8 cellular contexts compared by ENCODE assay signal in the genomic region with DNA sequence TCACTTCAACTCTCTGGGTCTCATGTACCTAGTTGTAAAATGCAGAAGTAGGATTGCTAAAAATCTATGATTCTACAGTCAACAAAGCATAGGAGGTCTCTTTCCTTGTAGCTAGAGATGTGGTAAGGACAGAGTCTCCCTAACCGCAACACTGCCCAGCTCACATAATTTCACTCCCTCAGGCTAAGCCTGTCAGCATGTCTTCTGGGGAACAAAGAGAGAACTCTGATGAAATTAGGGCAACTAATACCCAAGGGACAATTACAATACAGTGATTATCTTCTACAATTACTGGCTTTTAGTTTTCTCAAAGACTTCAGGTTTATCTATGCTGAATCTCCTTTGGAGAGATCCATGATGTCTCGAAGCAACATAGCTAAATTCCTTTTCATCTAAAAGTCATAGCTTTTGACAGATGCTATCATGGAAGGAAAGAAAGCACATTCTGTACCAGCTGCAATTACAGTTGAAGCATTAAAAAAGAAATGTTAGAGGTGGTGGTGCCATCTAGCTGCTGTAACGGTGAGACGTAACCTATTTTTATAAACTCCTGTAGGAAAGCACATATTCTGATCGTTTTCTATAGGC.
DNase-seq lines count a peak whose midpoint lies in the region; ATAC-seq and TF ChIP-seq lines count a peak whose summit lies in the region.

No MANE protein-coding gene starts in this region.

- no peaks in the 10 kb centered on the region for H3K36me3 ChIP-seq in colonic mucosa

- H3K4me1 Mint-ChIP-seq in activated T-cell treated with anti-CD3 and anti-CD28 coated beads, Interleukin-2, amount 50 U/mL, for 24 hours (ENCODE audit: low read depth) = peaks cover 14% of the 10 kb centered on the region
- H3K4me1 Mint-ChIP-seq in memory B cell = peaks cover 3% of the 10 kb centered on the region

- ATAC-seq in HG02610 (IDR thresholded peaks at IDR 0.05; ENCODE audit: unreplicated experiment) = peak; percentile 24
- ATAC-seq in memory B cell (ENCODE audit: low read depth) = peak; percentile 10

- DNase-seq in activated T-cell treated with anti-CD3 and anti-CD28 coated beads, Interleukin-2, amount 50 U/mL, for 24 hours = no peak
- no peak for DNase-seq in activated T-cell treated with anti-CD3 and anti-CD28 coated beads, Interleukin-2, amount 50 U/mL, for 1 hour
- DNase-seq in NCI-H460 (ENCODE audit: extremely low read depth, low read depth) (peak; percentile 29), colonic mucosa (no peak), memory B cell (ENCODE audit: low spot score in 2 of 2) (no peak), activated gamma-delta T cell (lab: John Stamatoyannopoulos, UW) (no peak), activated T-cell treated with anti-CD3 and anti-CD28 coated beads for 4 hours (no peak)

- no peaks in the 10 kb centered on the region for H3K4me1 ChIP-seq in colonic mucosa

- no peak overlapping the region for H3K9ac ChIP-seq in colonic mucosa (ENCODE audit: low read depth in 2 of 2, low read length in 2 of 2)

- H3K36me3 Mint-ChIP-seq in activated T-cell treated with anti-CD3 and anti-CD28 coated beads, Interleukin-2, amount 50 U/mL, for 24 hours (ENCODE audit: low read depth) = no peaks in the 10 kb centered on the region
- no peaks in the 10 kb centered on the region for H3K36me3 Mint-ChIP-seq in memory B cell

- H3K27me3 ChIP-seq in colonic mucosa = no peaks in the 10 kb centered on the region

- intact Hi-C loops in colonic mucosa (cut with DNase I) = loop anchor here (5.0 kb wide), 1 partner anchor 592 kb away; no protein-coding TSS in a partner anchor

- H3K4me3 Mint-ChIP-seq in activated T-cell treated with anti-CD3 and anti-CD28 coated beads, Interleukin-2, amount 50 U/mL, for 24 hours = no peak overlapping the region
- no peak overlapping the region for H3K4me3 Mint-ChIP-seq in memory B cell

- H3K9me3 ChIP-seq in colonic mucosa = no peaks in the 10 kb centered on the region

- peaks cover 3% of the 10 kb centered on the region for H3K27me3 Mint-ChIP-seq in activated T-cell treated with anti-CD3 and anti-CD28 coated beads, Interleukin-2, amount 50 U/mL, for 24 hours
- H3K27me3 Mint-ChIP-seq in memory B cell = no peaks in the 10 kb centered on the region

- no peak overlapping the region for H3K4me3 ChIP-seq in colonic mucosa

- H3K9me3 Mint-ChIP-seq in activated T-cell treated with anti-CD3 and anti-CD28 coated beads, Interleukin-2, amount 50 U/mL, for 24 hours = no peaks in the 10 kb centered on the region
- peaks cover 3% of the 10 kb centered on the region for H3K9me3 Mint-ChIP-seq in memory B cell

- H3K27ac Mint-ChIP-seq in activated T-cell treated with anti-CD3 and anti-CD28 coated beads, Interleukin-2, amount 50 U/mL, for 24 hours = peak overlapping the region; percentile 57
- no peak overlapping the region for H3K27ac Mint-ChIP-seq in memory B cell

- TF ChIP-seq CTCF in colonic mucosa (IDR thresholded peaks at IDR 0.05) = peak; percentile 22

- H3K27ac ChIP-seq in colonic mucosa = no peak overlapping the region
